In the genomic region with DNA sequence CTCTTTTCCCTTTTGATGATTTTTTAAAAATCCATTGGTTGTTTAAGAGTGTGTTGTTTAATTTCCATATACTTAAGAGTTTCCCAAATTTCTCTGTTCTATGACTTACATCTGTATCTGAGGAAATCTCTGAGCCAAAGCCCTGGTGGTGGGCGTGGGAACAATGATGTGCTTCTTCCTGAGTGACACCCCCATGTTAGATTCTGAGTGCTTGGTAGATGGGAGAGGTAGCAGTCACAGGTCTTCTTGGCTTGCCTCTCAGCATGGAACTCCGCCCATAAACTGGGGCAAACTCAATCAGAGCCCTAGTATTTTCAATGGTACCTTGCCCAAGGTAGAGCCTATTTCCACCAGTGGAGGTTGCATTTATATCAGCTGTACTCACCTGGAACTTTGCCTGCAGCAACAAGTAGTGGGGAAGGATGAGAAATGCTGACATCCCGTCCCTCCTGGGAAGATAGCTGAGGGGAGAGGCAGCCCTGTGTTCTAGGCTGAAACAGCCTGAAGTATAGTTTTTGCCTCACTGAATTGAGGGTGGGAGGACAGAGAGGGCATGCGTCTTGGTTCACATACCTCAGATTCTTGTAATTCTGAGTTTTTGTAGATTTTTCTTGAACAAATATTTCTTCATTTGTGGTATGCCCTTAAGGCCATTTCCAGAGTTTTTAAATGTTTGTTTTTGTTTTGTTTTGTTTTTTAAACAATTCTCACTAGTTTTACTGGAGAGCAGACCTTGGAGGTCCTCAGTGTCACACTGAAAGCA, we compare ENCODE assay signal across 1 cellular context.
TF ChIP-seq lines count a peak whose summit lies in the region.

No MANE protein-coding gene starts in this region.

TF ChIP-seq in HepG2, 621 proteins besides CTCF, POLR2A, EP300 and RAD21:
- TF ChIP-seq, protein P1, sequence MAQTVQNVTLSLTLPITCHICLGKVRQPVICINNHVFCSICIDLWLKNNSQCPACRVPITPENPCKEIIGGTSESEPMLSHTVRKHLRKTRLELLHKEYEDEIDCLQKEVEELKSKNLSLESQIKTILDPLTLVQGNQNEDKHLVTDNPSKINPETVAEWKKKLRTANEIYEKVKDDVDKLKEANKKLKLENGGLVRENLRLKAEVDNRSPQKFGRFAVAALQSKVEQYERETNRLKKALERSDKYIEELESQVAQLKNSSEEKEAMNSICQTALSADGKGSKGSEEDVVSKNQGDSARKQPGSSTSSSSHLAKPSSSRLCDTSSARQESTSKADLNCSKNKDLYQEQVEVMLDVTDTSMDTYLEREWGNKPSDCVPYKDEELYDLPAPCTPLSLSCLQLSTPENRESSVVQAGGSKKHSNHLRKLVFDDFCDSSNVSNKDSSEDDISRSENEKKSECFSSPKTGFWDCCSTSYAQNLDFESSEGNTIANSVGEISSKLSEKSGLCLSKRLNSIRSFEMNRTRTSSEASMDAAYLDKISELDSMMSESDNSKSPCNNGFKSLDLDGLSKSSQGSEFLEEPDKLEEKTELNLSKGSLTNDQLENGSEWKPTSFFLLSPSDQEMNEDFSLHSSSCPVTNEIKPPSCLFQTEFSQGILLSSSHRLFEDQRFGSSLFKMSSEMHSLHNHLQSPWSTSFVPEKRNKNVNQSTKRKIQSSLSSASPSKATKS (CRISPR knock-in tag; IDR thresholded peaks at IDR 0.05) = no peak
